Comparison of ENCODE assay signal across 1 cellular context in the genomic region with DNA sequence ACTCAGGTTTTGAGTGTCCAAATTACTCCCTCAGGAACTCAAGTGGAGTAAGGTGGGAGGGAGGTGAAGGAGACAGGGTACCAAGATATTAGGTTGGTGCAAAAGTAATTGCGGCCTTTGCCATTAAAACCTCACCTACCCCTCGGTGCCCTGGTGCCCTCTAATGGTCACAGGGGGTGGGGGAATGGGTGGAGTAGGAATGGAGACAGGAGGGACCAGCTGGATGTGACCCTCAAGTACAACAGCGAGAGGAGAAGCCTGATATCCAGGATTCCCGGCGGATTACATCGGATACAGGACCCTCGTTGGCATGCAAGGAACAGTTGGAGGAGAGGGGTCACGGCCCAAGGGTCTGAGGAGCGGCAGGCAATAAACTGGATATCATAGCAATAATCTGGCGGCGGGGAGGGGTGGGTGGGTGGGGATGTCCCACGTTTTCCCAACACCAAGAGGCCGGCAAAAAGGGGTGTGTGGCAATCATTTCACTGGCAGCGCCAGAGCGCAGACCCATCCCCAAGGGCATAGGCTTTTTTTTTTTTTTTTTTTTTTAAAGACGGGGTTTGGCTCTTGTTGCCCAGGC.
TF ChIP-seq lines count a peak whose summit lies in the region.

No MANE protein-coding gene starts in this region.

TF ChIP-seq in HepG2, 621 proteins besides CTCF, POLR2A, EP300 and RAD21:
- TF ChIP-seq AKAP8 (CRISPR knock-in tag; IDR thresholded peaks at IDR 0.05) = peak; percentile 2; the same call in 1 of the 2 replicates
- TF ChIP-seq, protein P1, sequence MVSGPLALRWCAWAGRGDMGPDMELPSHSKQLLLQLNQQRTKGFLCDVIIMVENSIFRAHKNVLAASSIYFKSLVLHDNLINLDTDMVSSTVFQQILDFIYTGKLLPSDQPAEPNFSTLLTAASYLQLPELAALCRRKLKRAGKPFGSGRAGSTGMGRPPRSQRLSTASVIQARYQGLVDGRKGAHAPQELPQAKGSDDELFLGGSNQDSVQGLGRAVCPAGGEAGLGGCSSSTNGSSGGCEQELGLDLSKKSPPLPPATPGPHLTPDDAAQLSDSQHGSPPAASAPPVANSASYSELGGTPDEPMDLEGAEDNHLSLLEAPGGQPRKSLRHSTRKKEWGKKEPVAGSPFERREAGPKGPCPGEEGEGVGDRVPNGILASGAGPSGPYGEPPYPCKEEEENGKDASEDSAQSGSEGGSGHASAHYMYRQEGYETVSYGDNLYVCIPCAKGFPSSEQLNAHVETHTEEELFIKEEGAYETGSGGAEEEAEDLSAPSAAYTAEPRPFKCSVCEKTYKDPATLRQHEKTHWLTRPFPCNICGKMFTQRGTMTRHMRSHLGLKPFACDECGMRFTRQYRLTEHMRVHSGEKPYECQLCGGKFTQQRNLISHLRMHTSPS (CRISPR knock-in tag; IDR thresholded peaks at IDR 0.05; ENCODE audit: low read depth) = no peak
TF ChIP-seq in HepG2: peak in this region for 1.
